Comparison of ENCODE assay signal across 20 cellular contexts in the genomic region with DNA sequence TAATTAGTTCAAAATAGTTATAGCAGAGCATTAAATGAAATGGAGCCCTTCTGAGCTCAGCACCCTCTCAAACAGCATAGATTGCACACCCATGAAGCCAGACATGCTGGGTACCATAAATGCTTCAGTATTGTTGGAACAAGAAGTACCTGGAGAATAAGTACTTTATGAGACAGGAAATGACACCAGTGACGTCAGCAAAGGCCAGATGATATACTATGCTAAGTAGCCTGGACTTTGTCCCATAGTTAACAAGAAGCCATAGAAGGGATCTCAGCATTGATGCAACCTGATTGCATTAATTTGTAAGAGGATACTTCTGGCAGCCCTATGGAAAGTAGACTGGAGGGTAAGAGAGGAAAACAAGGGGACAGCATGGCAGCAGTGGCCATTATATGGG. TPM values are rescaled to one million over a fixed set of nuclear protein-coding genes. Genes with fewer than 3 reads are reported as not detected.
A peak's percentile ranks its signal among the peaks of the same experiment; 100 is the strongest.
DNase-seq lines count a peak whose midpoint lies in the region; ATAC-seq, FAIRE-seq and TF ChIP-seq lines count a peak whose summit lies in the region.
"Had no signal": no experiment of that assay in that cellular context is flagged by ENCODE, and none has a peak within 500 bp of the region (broad histone marks: within the 10 kb centered on the region; RNA-seq: fewer than 3 reads in every experiment).

No MANE protein-coding gene starts in this region.

- no peak overlapping the region for H3K56ac ChIP-seq in IMR-90 (ENCODE audit: extremely low read depth, insufficient read depth, low read length)

- DNase-seq in IMR-90 (peak; percentile 16), GM12878 (ENCODE audit: low read depth, low spot score) (no peak), mucosa of gallbladder (ENCODE audit: low spot score) (peak; percentile 20), epidermal melanocyte (ENCODE audit: insufficient read length, low spot score) (no peak), NCI-H2081 (lab: John Stamatoyannopoulos, UW) (no peak)
- DNase-seq: Caco-2; DMS79 treated with DMSO at 0.1 percent for 48 hours; GDM1; H7; NCI-H1417; NCI-H2029; NCI-H2171 treated with DMSO at 0.1 percent for 48 hours; NK-92 treated with Interleukin-12 subunit alpha and Interleukin-12 subunit beta, amount 100 ng/mL, for 24 hours; OCI-M1; SHP77 treated with DMSO at 0.1 percent for 48 hours; T-helper 17 cell had no signal

- BruUV-seq in IMR-90 (replicated peaks; lab: Mats Ljungman, UMichigan) (no TSS peak), GM12878 (replicated peaks; lab: Mats Ljungman, UMichigan) (no TSS peak)

- H4K5ac ChIP-seq in IMR-90 (ENCODE audit: low read depth, low read length), result no peak overlapping the region

- no peak overlapping the region for H3K23ac ChIP-seq in IMR-90 (ENCODE audit: low read depth, low read length)

- H2AFZ ChIP-seq in IMR-90 (replicated peaks; ENCODE audit: low read length, poor library complexity) (no peak overlapping the region), GM12878 (ENCODE audit: control insufficient read depth, low read depth, low read length) (no peak overlapping the region)

- H3F3A ChIP-seq in DOHH2 (ENCODE audit: control insufficient read depth, insufficient read depth), result no peaks in the 10 kb centered on the region

- no peaks in the 10 kb centered on the region for H3K9me2 ChIP-seq in DOHH2 (replicated peaks; ENCODE audit: control insufficient read depth, low read length)

- no peak overlapping the region for H3K9ac ChIP-seq in IMR-90 (ENCODE audit: low read depth, low read length)
- no peak overlapping the region for H3K9ac ChIP-seq in GM12878 (ENCODE audit: control insufficient read depth, insufficient read depth, low read length)

- no peaks in the 10 kb centered on the region for H3K79me1 ChIP-seq in IMR-90 (ENCODE audit: low read depth in 1 of 2, low read length in 2 of 2)

- H2BK20ac ChIP-seq in IMR-90 (ENCODE audit: low read depth, low read length), result no peak overlapping the region

- no peak overlapping the region for H3K4ac ChIP-seq in IMR-90 (ENCODE audit: low read depth, low read length)

- SMC1A ChIA-PET in GM12878 (lab: Charles Lee; ENCODE audit: uncharacterized antibody, unreplicated experiment), result interaction anchor here (1.1 to 1.5 kb wide), 2 partner anchors 16 to 92 kb away, joined by 3 to 4 read pairs; a partner anchor contains a TSS

- H2AK5ac ChIP-seq in IMR-90 (ENCODE audit: low read depth, low read length), result no peak overlapping the region

- no peak for TF ChIP-seq RAD21 in IMR-90 (IDR thresholded peaks at IDR 0.05; ENCODE audit: low read length)
- TF ChIP-seq RAD21 in GM12878 (IDR thresholded peaks at IDR 0.05; ENCODE audit: insufficient read depth, low read depth, low read length), result no peak

- no peaks in the 10 kb centered on the region for H4K20me1 ChIP-seq in DOHH2 (ENCODE audit: control insufficient read depth, insufficient read depth, low read depth, low read length)
- no peaks in the 10 kb centered on the region for H4K20me1 ChIP-seq in IMR-90 (ENCODE audit: insufficient read depth, low read length)
- no peaks in the 10 kb centered on the region for H4K20me1 ChIP-seq in GM12878 (ENCODE audit: control insufficient read depth, insufficient read depth)

- no peak overlapping the region for H3K4me3 ChIP-seq in DOHH2 (ENCODE audit: low read length)
- no peak overlapping the region for H3K4me3 ChIP-seq in IMR-90 (ENCODE audit: insufficient read depth, low read depth, low read length)
- no peak overlapping the region for H3K4me3 ChIP-seq in GM12878

- H4K8ac ChIP-seq in IMR-90 (ENCODE audit: low read depth in 2 of 2, low read length in 2 of 2), result no peak overlapping the region

- H3K79me2 ChIP-seq in DOHH2 (ENCODE audit: control insufficient read depth, low read length) (no peaks in the 10 kb centered on the region), GM12878 (ENCODE audit: control insufficient read depth, insufficient read depth, low read length) (no peaks in the 10 kb centered on the region)

- TF ChIP-seq CTCF in DOHH2 (IDR thresholded peaks at IDR 0.05; ENCODE audit: low read depth, low read length, poor library complexity, severe bottlenecking), result no peak
- no peak for TF ChIP-seq CTCF in IMR-90 (conservative IDR thresholded peaks at IDR 0.05; ENCODE audit: low read depth, low read length)
- TF ChIP-seq CTCF in GM12878 (IDR thresholded peaks at IDR 0.05 in 2 of 3, conservative IDR thresholded peaks at IDR 0.05 in 1 of 3; ENCODE audit: control insufficient read depth in 2 of 3, extremely low read depth in 1 of 3, insufficient read depth in 1 of 3, low read depth in 3 of 3, low read length in 3 of 3), result no peak

- H3K14ac ChIP-seq in IMR-90 (replicated peaks; ENCODE audit: low read depth, low read length), result no peak overlapping the region

- no peak overlapping the region for H3K18ac ChIP-seq in IMR-90 (ENCODE audit: low read depth, low read length)

- H3K9me1 ChIP-seq in IMR-90 (ENCODE audit: insufficient read depth, low read length), result no peaks in the 10 kb centered on the region

- H3K27me3 ChIP-seq in DOHH2 (ENCODE audit: control insufficient read depth, low read length) (peaks cover 8% of the 10 kb centered on the region), IMR-90 (ENCODE audit: control insufficient read depth, insufficient read depth, low read length) (no peaks in the 10 kb centered on the region; the same call in 1 of the 2 replicates), GM12878 (replicated peaks in 1 of 2; ENCODE audit: control insufficient read depth in 2 of 2, insufficient read depth in 2 of 2, low read length in 1 of 2) (no peaks in the 10 kb centered on the region)

- dilution Hi-C loops in IMR-90 (cut with HindIII; ENCODE audit: low sequenced_read_pairs, unreplicated experiment), result no loop called here

- no CpG with 5 or more reads among the region's 1 CpG for WGBS in IMR-90 (ENCODE audit: extremely low coverage in 2 of 2, insufficient read length in 1 of 2), 2 experiments
- 0% methylated on average over 1 of the region's 1 CpG for WGBS in GM12878 (ENCODE audit: insufficient coverage, insufficient replicate concordance, low lambda C conversion rate, missing lambda C conversion rate)

- H2BK120ac ChIP-seq in IMR-90 (ENCODE audit: low read depth, low read length), result no peak overlapping the region

- RAD21 ChIA-PET in GM12878 (lab: Charles Lee; ENCODE audit: unreplicated experiment), result no interaction called here

- H2BK15ac ChIP-seq in IMR-90 (ENCODE audit: low read depth, low read length), result no peak overlapping the region

- H3K27ac ChIP-seq in DOHH2 (ENCODE audit: low read depth, low read length) (no peak overlapping the region), IMR-90 (ENCODE audit: insufficient read depth, low read length) (no peak overlapping the region), GM12878 (ENCODE audit: control insufficient read depth, insufficient read depth) (no peak overlapping the region)

- CTCF ChIA-PET in IMR-90 (lab: Yijun Ruan, JAX), result no interaction called here
- CTCF ChIA-PET in GM12878 (lab: Yijun Ruan, JAX), result interaction anchor here (1.3 kb wide), 1 partner anchor 10 kb away, joined by 3 read pairs; no protein-coding TSS in a partner anchor

- TF ChIP-seq EP300 in GM12878 (IDR thresholded peaks at IDR 0.05; ENCODE audit: borderline replicate concordance in 1 of 2, control insufficient read depth in 1 of 2, low read depth in 2 of 2, low read length in 2 of 2), result no peak

- H2AK9ac ChIP-seq in IMR-90 (replicated peaks; ENCODE audit: low read depth, low read length, poor library complexity), result no peak overlapping the region

- ATAC-seq in IMR-90 (ENCODE audit: low read depth) (no peak), GM12878 (peak; percentile 62), GM21576 (IDR thresholded peaks at IDR 0.05; ENCODE audit: unreplicated experiment) (no peak), GM18519 (IDR thresholded peaks at IDR 0.05; ENCODE audit: low FRiP score, unreplicated experiment) (no peak)
- ATAC-seq: T-helper 17 cell had no signal

- peaks cover 7% of the 10 kb centered on the region for H3K4me1 ChIP-seq in DOHH2 (ENCODE audit: control insufficient read depth, low read length)
- H3K4me1 ChIP-seq in IMR-90 (ENCODE audit: control insufficient read depth, insufficient read depth, low read length), result no peaks in the 10 kb centered on the region
- no peaks in the 10 kb centered on the region for H3K4me1 ChIP-seq in GM12878 (ENCODE audit: control insufficient read depth, insufficient read depth, low read length)

- no peak overlapping the region for H4K91ac ChIP-seq in IMR-90 (ENCODE audit: insufficient read depth, low read depth, low read length)

- POLR2A ChIA-PET in IMR-90 (lab: Charles Lee; ENCODE audit: unreplicated experiment) (no interaction called here), GM12878 (lab: Charles Lee) (no interaction called here)

- no peak overlapping the region for H2BK5ac ChIP-seq in IMR-90 (ENCODE audit: low read depth, low read length, poor library complexity, severe bottlenecking)

- H3K4me2 ChIP-seq in DOHH2 (ENCODE audit: low read length), result peak overlapping the region; percentile 26; the same call in 1 of the 2 replicates
- H3K4me2 ChIP-seq in IMR-90 (ENCODE audit: low read depth, low read length), result no peak overlapping the region
- no peak overlapping the region for H3K4me2 ChIP-seq in GM12878 (ENCODE audit: control insufficient read depth, insufficient read depth)

- no peak for TF ChIP-seq POLR2A in IMR-90 (IDR thresholded peaks at IDR 0.05; ENCODE audit: low read depth, low read length)
- TF ChIP-seq POLR2A in GM12878 (IDR thresholded peaks at IDR 0.05; ENCODE audit: low read depth, low read length), result no peak

- H3K9me3 ChIP-seq in DOHH2 (ENCODE audit: control insufficient read depth, insufficient read depth, low read length) (no peaks in the 10 kb centered on the region), IMR-90 (ENCODE audit: control insufficient read depth, insufficient read depth, low read length) (no peaks in the 10 kb centered on the region), GM12878 (replicated peaks; ENCODE audit: control insufficient read depth, insufficient read depth, low read length) (no peaks in the 10 kb centered on the region)
- H3K9me3 ChIP-seq: Caco-2 had no signal

- no peak for FAIRE-seq in GM12878 (lab: Jason Lieb, UNC)
- FAIRE-seq: GM12892 had no signal

- intact Hi-C loops in IMR-90 (cut with micrococcal nuclease), result no loop called here
- intact Hi-C loops in GM12878 (cut with micrococcal nuclease; ENCODE audit: unreplicated experiment), result no loop called here

- in situ Hi-C loops in IMR-90 (cut with MboI; ENCODE audit: low sequenced_read_pairs), result no loop called here
- in situ Hi-C loops in GM12878 (cut with MboI), result no loop called here

- H3K36me3 ChIP-seq in DOHH2 (ENCODE audit: control insufficient read depth, low read length), result no peaks in the 10 kb centered on the region
- no peaks in the 10 kb centered on the region for H3K36me3 ChIP-seq in IMR-90 (ENCODE audit: control insufficient read depth, insufficient read depth, low read length)
- H3K36me3 ChIP-seq in GM12878 (ENCODE audit: control insufficient read depth in 2 of 2, insufficient read depth in 2 of 2, low read length in 1 of 2), result no peaks in the 10 kb centered on the region

RNA-seq across cellular contexts. Expression of a gene that starts 16.3 kb away (rescaled TPM):
- total RNA-seq in IMR-90 (2012; rRNA removed) (10.9 and 16.7 TPM in 2 replicates), GM12878 (2014; rRNA removed) (18.4 and 19.7 TPM in 2 replicates), GM12878 (2014; rRNA removed; fragmentation: Illumina TruSeq; extraction: Trizol) (13.0 and 14.6 TPM in 2 replicates), GM12878 (2021) (25.7 and 26.1 TPM in 2 replicates), mucosa of gallbladder (60.9 TPM)
- polyA plus RNA-seq in IMR-90 (2012; rRNA removed) (114 and 129 TPM in 2 replicates), GM12878 (2011; rRNA removed) (20.6 and 27.8 TPM in 2 replicates), GM12878 (2014; fragmentation: Illumina TruSeq; extraction: Trizol) (16.1 and 29.0 TPM in 2 replicates), GM12878 (2014; fragmentation: Nextera tagmentation; extraction: Ambion mirVana) (1 to 10 TPM; 4.7 to 9.3 TPM), GM12878 (2014; rRNA removed) (18.7 and 20.0 TPM in 2 replicates), GM12878 (2016; fragmentation: Nextera tagmentation; extraction: Ambion mirVana) (10 to 100 TPM; 41.2 to 48.9 TPM)
- 128 and 171 TPM in 2 replicates for polyA plus RNA-seq in IMR-90 (2012; cell fraction: cytosol; rRNA removed)
- polyA plus RNA-seq in IMR-90 (2012; cell fraction: nucleus; rRNA removed; ENCODE audit: low replicate concordance), result 210 and 388 TPM in 2 replicates
- 18.1 and 22.4 TPM in 2 replicates for total RNA-seq in GM12878 (2013; cell fraction: nucleolus; rRNA removed)
- polyA plus RNA-seq in GM12878 (2011; ENCODE audit: low read depth), result 14.5 TPM
- polyA plus RNA-seq in GM12878 (2011; cell fraction: cytosol; rRNA removed), result 24.3 and 24.4 TPM in 2 replicates
- polyA plus RNA-seq in GM12878 (2011; cell fraction: nucleus; rRNA removed), result 41.6 and 53.4 TPM in 2 replicates
- 31.6 and 44.9 TPM in 2 replicates for polyA plus RNA-seq in GM12878 (2012)
- 5.9 and 6.2 TPM in 2 replicates for polyA minus RNA-seq in GM12878 (2011; rRNA and poly(A)+ RNA removed)
- 8.7 and 13.5 TPM in 2 replicates for polyA minus RNA-seq in GM12878 (2011; cell fraction: cytosol; rRNA and poly(A)+ RNA removed)
- 29.6 and 39.4 TPM in 2 replicates for polyA minus RNA-seq in GM12878 (2011; cell fraction: nucleus; rRNA and poly(A)+ RNA removed)

Comparison
In these comparisons a context has a peak if more than half of its experiments do, and no peak if none do; other contexts are left out.
1. DNase-seq: peak in IMR-90 (single experiment) and mucosa of gallbladder (single experiment); none in GM12878 (single experiment), epidermal melanocyte (single experiment) and NCI-H2081 (0 of 2).